8 cellular contexts compared by ENCODE assay signal in the genomic region with DNA sequence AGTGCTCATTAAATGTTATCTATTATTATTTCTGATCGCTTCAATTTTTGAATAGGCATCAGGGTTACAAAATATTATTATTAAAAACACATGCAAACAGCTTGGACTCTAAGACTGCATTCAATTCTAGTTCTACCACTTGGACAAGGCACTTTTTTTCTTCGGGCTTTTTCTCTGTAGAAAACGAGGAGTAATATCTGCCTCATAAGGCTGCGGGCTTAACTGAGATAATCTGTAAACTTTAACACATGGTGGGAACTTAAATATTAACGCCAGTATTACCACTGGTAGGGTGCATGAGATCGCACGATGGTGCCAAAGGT. TPM values are rescaled to one million over a fixed set of nuclear protein-coding genes. Genes with fewer than 3 reads are reported as not detected.
A peak's percentile ranks its signal among the peaks of the same experiment; 100 is the strongest.
DNase-seq lines count a peak whose midpoint lies in the region; ATAC-seq and TF ChIP-seq lines count a peak whose summit lies in the region.

No MANE protein-coding gene starts in this region.

- DNase-seq in MM.1S (no peak), epithelial cell of prostate (ENCODE audit: low read depth, low spot score) (no peak), osteoblast (ENCODE audit: insufficient read length, low spot score, missing footprints) (no peak), NCI-H524 treated with DMSO at 0.1 percent for 48 hours (lab: John Stamatoyannopoulos, UW) (no peak), NCI-H2196 treated with DMSO at 0.1 percent for 48 hours (lab: John Stamatoyannopoulos, UW; ENCODE audit: unreplicated experiment) (no peak)
- no peak for DNase-seq in effector CD8-positive, alpha-beta T cell (lab: John Stamatoyannopoulos, UW)

- no peaks in the 10 kb centered on the region for H3F3A ChIP-seq in MM.1S (ENCODE audit: insufficient read depth, low read length)

- H3K27ac ChIP-seq in 22Rv1 (peak overlapping the region; percentile 77), MM.1S (ENCODE audit: low read length) (no peak overlapping the region), epithelial cell of prostate (peak overlapping the region; percentile 44), osteoblast (ENCODE audit: low read depth, low read length) (peak overlapping the region; percentile 59)

- peak; percentile 33 for ATAC-seq in GM21390 (IDR thresholded peaks at IDR 0.05; ENCODE audit: unreplicated experiment)

- H3K79me2 ChIP-seq in MM.1S (ENCODE audit: low read length), result peaks cover 26% of the 10 kb centered on the region
- peaks cover 44% of the 10 kb centered on the region for H3K79me2 ChIP-seq in osteoblast (ENCODE audit: insufficient read depth, low read length)

- H3K4me2 ChIP-seq in MM.1S (ENCODE audit: low read depth, low read length) (peak overlapping the region; percentile 79), osteoblast (ENCODE audit: insufficient read depth, low read length) (peak overlapping the region; percentile 91)

- no peaks in the 10 kb centered on the region for H4K20me1 ChIP-seq in MM.1S (ENCODE audit: insufficient read depth, low read length)
- H4K20me1 ChIP-seq in osteoblast (ENCODE audit: insufficient read depth, low read length), result no peaks in the 10 kb centered on the region

- H3K27me3 ChIP-seq in MM.1S (replicated peaks; ENCODE audit: insufficient read depth, low read length) (no peaks in the 10 kb centered on the region), osteoblast (ENCODE audit: insufficient read depth, low read length) (no peaks in the 10 kb centered on the region)

- H3K36me3 ChIP-seq in MM.1S (replicated peaks; ENCODE audit: insufficient read depth, low read length), result no peaks in the 10 kb centered on the region
- peaks cover 6% of the 10 kb centered on the region for H3K36me3 ChIP-seq in osteoblast (ENCODE audit: insufficient read depth, low read length)

- no peaks in the 10 kb centered on the region for H3K9me2 ChIP-seq in MM.1S (replicated peaks; ENCODE audit: insufficient read depth, low read length)

- TF ChIP-seq CTCF in 22Rv1 (IDR thresholded peaks at IDR 0.05) (no peak), MM.1S (IDR thresholded peaks at IDR 0.05; ENCODE audit: low read length) (no peak), osteoblast (IDR thresholded peaks at IDR 0.05; ENCODE audit: extremely low read depth, low read depth, low read length) (no peak)

- H3K4me1 ChIP-seq in MM.1S (ENCODE audit: low read length) (no peaks in the 10 kb centered on the region), osteoblast (ENCODE audit: insufficient read depth, low read length) (peaks cover 32% of the 10 kb centered on the region)

- H3K9me3 ChIP-seq in MM.1S (replicated peaks; ENCODE audit: insufficient read depth, low read length) (no peaks in the 10 kb centered on the region), osteoblast (ENCODE audit: low read depth, low read length) (no peaks in the 10 kb centered on the region)

- H3K4me3 ChIP-seq in MM.1S (ENCODE audit: low read length) (peak overlapping the region; percentile 87), osteoblast (ENCODE audit: insufficient read depth, low read length) (peak overlapping the region; percentile 87)

- H3K9ac ChIP-seq in MM.1S (ENCODE audit: low read length), result peak overlapping the region; percentile 83; the same call in 1 of the 2 replicates

- H2AFZ ChIP-seq in MM.1S (ENCODE audit: low read length), result peak overlapping the region; percentile 91
- peak overlapping the region; percentile 75 for H2AFZ ChIP-seq in osteoblast (ENCODE audit: low read length)

RNA-seq across cellular contexts. Expression of gene SPDL1, which starts 0.5 kb away (rescaled TPM):
- 10.9 and 14.7 TPM in 2 replicates for total RNA-seq in osteoblast

RNA-seq across cellular contexts. Expression of gene DOCK2, which starts 54.0 kb away (rescaled TPM):
- 2.7 and 6.2 TPM in 2 replicates for total RNA-seq in osteoblast
